ENCODE assay signal across 21 cellular contexts in the genomic region with DNA sequence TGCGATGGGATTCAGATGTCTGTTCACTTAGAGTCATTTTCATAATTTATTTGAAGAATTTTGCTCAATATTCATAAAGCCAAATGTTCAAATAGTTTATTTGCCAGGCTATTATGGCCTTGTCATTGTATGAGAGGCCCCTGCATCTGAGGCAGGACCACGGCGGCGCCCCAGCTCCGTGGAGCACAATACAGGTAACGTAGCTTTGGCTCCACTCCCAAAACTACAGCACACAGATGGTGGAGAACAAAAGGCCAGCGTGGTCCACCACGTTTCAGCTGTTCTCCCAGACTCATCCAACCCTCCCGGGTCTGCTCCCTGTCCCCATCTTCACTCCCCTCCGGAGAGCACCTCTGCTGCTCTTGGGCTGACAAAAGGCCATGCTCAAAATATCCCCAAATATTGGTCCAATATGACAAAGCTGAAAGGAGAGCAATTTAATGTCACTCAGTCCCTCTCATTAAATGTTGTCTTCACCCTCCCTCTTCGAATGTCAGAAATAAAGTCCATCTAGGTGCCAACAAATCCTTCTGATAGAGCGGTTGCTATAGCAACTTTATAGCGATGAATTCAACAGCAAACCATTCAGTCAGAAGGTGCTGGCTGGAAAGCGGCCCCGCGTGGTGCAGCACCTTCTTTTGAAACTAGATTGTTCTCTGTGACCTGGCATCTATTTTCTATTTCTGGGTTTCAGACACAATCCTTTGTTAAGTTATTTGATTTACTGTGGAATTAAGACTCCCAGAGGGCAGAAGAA.
A peak's percentile ranks its signal among the peaks of the same experiment; 100 is the strongest.
DNase-seq lines count a peak whose midpoint lies in the region; ATAC-seq and TF ChIP-seq lines count a peak whose summit lies in the region.
"Had no signal": no experiment of that assay in that cellular context is flagged by ENCODE, and none has a peak within 500 bp of the region (broad histone marks: within the 10 kb centered on the region; RNA-seq: fewer than 3 reads in every experiment).

No MANE protein-coding gene starts in this region.

- DNase-seq in Ammon's horn (ENCODE audit: low spot score) = peak; percentile 50
- DNase-seq in NCI-H128 (lab: John Stamatoyannopoulos, UW; ENCODE audit: unreplicated experiment) = peak; percentile 33
- DNase-seq in NCI-H2196 (lab: John Stamatoyannopoulos, UW; ENCODE audit: unreplicated experiment) = peak; percentile 61
- DNase-seq in osteoblast (ENCODE audit: insufficient read length, low spot score, missing footprints) = no peak
- DNase-seq in NK-92 treated with Interleukin-12 subunit alpha and Interleukin-12 subunit beta, amount 100 ng/mL, for 24 hours (lab: John Stamatoyannopoulos, UW) = no peak
- DNase-seq in 8988T = no peak
- DNase-seq: activated CD4-positive, alpha-beta T cell treated with anti-CD3 and anti-CD28 coated beads for 4 hours; brain microvascular endothelial cell; CD4-positive, alpha-beta memory T cell; GM23248; KBM-7; naive thymus-derived CD8-positive, alpha-beta T cell; NCI-H187; stimulated activated naive CD8-positive, alpha-beta T cell treated with anti-CD3 and anti-CD28 coated beads, Interleukin-15, Interleukin-2, amounts not matched to agents 100 U/mL and 50 U/mL, for 24 hours; T-helper 9 cell had no signal

- H3K4me2 ChIP-seq in osteoblast (ENCODE audit: insufficient read depth, low read length) = no peak overlapping the region

- TF ChIP-seq CTCF in brain (conservative IDR thresholded peaks at IDR 0.05) (no peak), osteoblast (IDR thresholded peaks at IDR 0.05; ENCODE audit: extremely low read depth, low read depth, low read length) (no peak)

- H3K4me1 Mint-ChIP-seq in brain = peaks cover 75% of the 10 kb centered on the region
- H3K4me1 Mint-ChIP-seq: CD4-positive, alpha-beta memory T cell; naive thymus-derived CD8-positive, alpha-beta T cell had no signal

- H3K27ac Mint-ChIP-seq in brain = peak overlapping the region; percentile 61 to 99 (median 94)
- H3K27ac Mint-ChIP-seq: activated naive CD4-positive, alpha-beta T cell treated with anti-CD3 and anti-CD28 coated beads, Interleukin-2, amount 50 U/mL, for 72 hours; CD4-positive, alpha-beta memory T cell; naive thymus-derived CD8-positive, alpha-beta T cell had no signal

- no peak overlapping the region for H3K27ac ChIP-seq in osteoblast (ENCODE audit: low read depth, low read length)
- H3K27ac ChIP-seq: brain microvascular endothelial cell, GM23248, HL-60 had no signal

- no peaks in the 10 kb centered on the region for H3K9me3 Mint-ChIP-seq in brain
- H3K9me3 Mint-ChIP-seq: activated naive CD4-positive, alpha-beta T cell treated with anti-CD3 and anti-CD28 coated beads, Interleukin-2, amount 50 U/mL, for 72 hours; CD4-positive, alpha-beta memory T cell; naive thymus-derived CD8-positive, alpha-beta T cell had no signal

- no peaks in the 10 kb centered on the region for H3K36me3 ChIP-seq in osteoblast (ENCODE audit: insufficient read depth, low read length)
- H3K36me3 ChIP-seq: brain microvascular endothelial cell had no signal

- H3K4me1 ChIP-seq in osteoblast (ENCODE audit: insufficient read depth, low read length) = no peaks in the 10 kb centered on the region

- peaks cover 4% of the 10 kb centered on the region for H3K27me3 ChIP-seq in osteoblast (ENCODE audit: insufficient read depth, low read length)
- H3K27me3 ChIP-seq: brain microvascular endothelial cell had no signal

- peak overlapping the region; percentile 25 to 80 (median 50) for H3K4me3 Mint-ChIP-seq in brain
- H3K4me3 Mint-ChIP-seq: CD4-positive, alpha-beta memory T cell; naive thymus-derived CD8-positive, alpha-beta T cell had no signal

- H3K79me2 ChIP-seq in osteoblast (ENCODE audit: insufficient read depth, low read length) = no peaks in the 10 kb centered on the region

- H3K36me3 Mint-ChIP-seq in brain = no peaks in the 10 kb centered on the region
- H3K36me3 Mint-ChIP-seq: activated naive CD4-positive, alpha-beta T cell treated with anti-CD3 and anti-CD28 coated beads, Interleukin-2, amount 50 U/mL, for 72 hours; CD4-positive, alpha-beta memory T cell; naive thymus-derived CD8-positive, alpha-beta T cell had no signal

- H2AFZ ChIP-seq in osteoblast (ENCODE audit: low read length) = no peak overlapping the region
- H2AFZ ChIP-seq: GM23248 had no signal

- peaks cover 4% of the 10 kb centered on the region for H3K27me3 Mint-ChIP-seq in brain

- H3K4me3 ChIP-seq in osteoblast (ENCODE audit: insufficient read depth, low read length) = no peak overlapping the region
- H3K4me3 ChIP-seq: dorsolateral prefrontal cortex, GM23248, lung had no signal

- no peaks in the 10 kb centered on the region for H4K20me1 ChIP-seq in osteoblast (ENCODE audit: insufficient read depth, low read length)

- no peak for ATAC-seq in GM19023 (IDR thresholded peaks at IDR 0.05; ENCODE audit: unreplicated experiment)
- ATAC-seq: activated naive CD4-positive, alpha-beta T cell treated with anti-CD3 and anti-CD28 coated beads, Interleukin-2, amount 50 U/mL, for 72 hours; naive thymus-derived CD8-positive, alpha-beta T cell; stimulated activated naive CD8-positive, alpha-beta T cell treated with anti-CD3 and anti-CD28 coated beads, Interleukin-15, Interleukin-2, amounts not matched to agents 100 U/mL and 50 U/mL, for 24 hours had no signal

- no peaks in the 10 kb centered on the region for H3K9me3 ChIP-seq in osteoblast (ENCODE audit: low read depth, low read length)

Comparison
In these comparisons a context has a peak if more than half of its experiments do, and no peak if none do; other contexts are left out.
1. DNase-seq: peak in Ammon's horn (single experiment), NCI-H128 (single experiment) and NCI-H2196 (single experiment); none in osteoblast (single experiment), NK-92 treated with Interleukin-12 subunit alpha and Interleukin-12 subunit beta, amount 100 ng/mL, for 24 hours (single experiment) and 8988T (single experiment).